1 cellular context compared by ENCODE assay signal in genomic region chr5:134371834-134372340, GRCh38.
TF ChIP-seq lines count a peak whose summit lies in the region.

No MANE protein-coding gene starts in this region.

TF ChIP-seq in HepG2, 621 proteins besides CTCF, POLR2A, EP300 and RAD21 (continued from another document and continues in another):
- TF ChIP-seq CSRNP1 (CRISPR knock-in tag; IDR thresholded peaks at IDR 0.05) = 0 out of 2 replicates have a peak, but pooled peaks have one; percentile 15
- TF ChIP-seq SOX6 (IDR thresholded peaks at IDR 0.05) = no peak
- TF ChIP-seq SOX6 (CRISPR knock-in tag; IDR thresholded peaks at IDR 0.05) = peak; percentile 24; the same call in 1 of the 2 replicates
- no peak for TF ChIP-seq CEBPB (IDR thresholded peaks at IDR 0.05; ENCODE audit: borderline replicate concordance, low read depth, low read length)
- TF ChIP-seq, protein P1, sequence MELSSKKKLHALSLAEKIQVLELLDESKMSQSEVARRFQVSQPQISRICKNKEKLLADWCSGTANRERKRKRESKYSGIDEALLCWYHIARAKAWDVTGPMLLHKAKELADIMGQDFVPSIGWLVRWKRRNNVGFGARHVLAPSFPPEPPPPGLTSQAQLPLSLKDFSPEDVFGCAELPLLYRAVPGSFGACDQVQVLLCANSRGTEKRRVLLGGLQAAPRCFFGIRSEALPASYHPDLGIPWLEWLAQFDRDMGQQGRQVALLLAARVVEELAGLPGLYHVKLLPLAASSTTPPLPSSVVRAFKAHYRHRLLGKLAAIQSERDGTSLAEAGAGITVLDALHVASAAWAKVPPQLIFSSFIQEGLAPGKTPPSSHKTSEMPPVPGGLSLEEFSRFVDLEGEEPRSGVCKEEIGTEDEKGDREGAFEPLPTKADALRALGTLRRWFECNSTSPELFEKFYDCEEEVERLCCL (CRISPR knock-in tag; IDR thresholded peaks at IDR 0.05; ENCODE audit: borderline replicate concordance) = 0 out of 2 replicates have a peak, but pooled peaks have one; percentile 5
- TF ChIP-seq HMGXB4 (CRISPR knock-in tag; IDR thresholded peaks at IDR 0.05; ENCODE audit: borderline replicate concordance in 1 of 2, low read depth in 1 of 2) = peak in 1 of 2 experiments; percentile 52; a peak in 2 of 4 replicates
- 0 out of 2 replicates have a peak, but pooled peaks have one; percentile 1 for TF ChIP-seq TBX2 (CRISPR knock-in tag; IDR thresholded peaks at IDR 0.05; ENCODE audit: borderline replicate concordance)
- peak; percentile 82; the same call in 1 of the 2 replicates for TF ChIP-seq ZNF333 (CRISPR knock-in tag; IDR thresholded peaks at IDR 0.05; ENCODE audit: borderline replicate concordance)
- TF ChIP-seq SMAD1 (CRISPR knock-in tag; IDR thresholded peaks at IDR 0.05; ENCODE audit: borderline replicate concordance, low read depth) = no peak
- peak; percentile 5; the same call in 1 of the 2 replicates for TF ChIP-seq RARA (CRISPR knock-in tag; IDR thresholded peaks at IDR 0.05)
- TF ChIP-seq RXRA (CRISPR knock-in tag; IDR thresholded peaks at IDR 0.05) = 0 out of 2 replicates have a peak, but pooled peaks have one; percentile 6
- TF ChIP-seq PHF5A (CRISPR knock-in tag; IDR thresholded peaks at IDR 0.05; ENCODE audit: low read depth, unreplicated experiment) = no peak
- TF ChIP-seq ZNF142 (CRISPR knock-in tag; IDR thresholded peaks at IDR 0.05) = peak; percentile 93
- no peak for TF ChIP-seq ZNF33B (CRISPR knock-in tag; IDR thresholded peaks at IDR 0.05)
- peak; percentile 69; the same call in 1 of the 2 replicates for TF ChIP-seq NRL (CRISPR knock-in tag; IDR thresholded peaks at IDR 0.05; ENCODE audit: borderline replicate concordance)
- TF ChIP-seq, protein P2, sequence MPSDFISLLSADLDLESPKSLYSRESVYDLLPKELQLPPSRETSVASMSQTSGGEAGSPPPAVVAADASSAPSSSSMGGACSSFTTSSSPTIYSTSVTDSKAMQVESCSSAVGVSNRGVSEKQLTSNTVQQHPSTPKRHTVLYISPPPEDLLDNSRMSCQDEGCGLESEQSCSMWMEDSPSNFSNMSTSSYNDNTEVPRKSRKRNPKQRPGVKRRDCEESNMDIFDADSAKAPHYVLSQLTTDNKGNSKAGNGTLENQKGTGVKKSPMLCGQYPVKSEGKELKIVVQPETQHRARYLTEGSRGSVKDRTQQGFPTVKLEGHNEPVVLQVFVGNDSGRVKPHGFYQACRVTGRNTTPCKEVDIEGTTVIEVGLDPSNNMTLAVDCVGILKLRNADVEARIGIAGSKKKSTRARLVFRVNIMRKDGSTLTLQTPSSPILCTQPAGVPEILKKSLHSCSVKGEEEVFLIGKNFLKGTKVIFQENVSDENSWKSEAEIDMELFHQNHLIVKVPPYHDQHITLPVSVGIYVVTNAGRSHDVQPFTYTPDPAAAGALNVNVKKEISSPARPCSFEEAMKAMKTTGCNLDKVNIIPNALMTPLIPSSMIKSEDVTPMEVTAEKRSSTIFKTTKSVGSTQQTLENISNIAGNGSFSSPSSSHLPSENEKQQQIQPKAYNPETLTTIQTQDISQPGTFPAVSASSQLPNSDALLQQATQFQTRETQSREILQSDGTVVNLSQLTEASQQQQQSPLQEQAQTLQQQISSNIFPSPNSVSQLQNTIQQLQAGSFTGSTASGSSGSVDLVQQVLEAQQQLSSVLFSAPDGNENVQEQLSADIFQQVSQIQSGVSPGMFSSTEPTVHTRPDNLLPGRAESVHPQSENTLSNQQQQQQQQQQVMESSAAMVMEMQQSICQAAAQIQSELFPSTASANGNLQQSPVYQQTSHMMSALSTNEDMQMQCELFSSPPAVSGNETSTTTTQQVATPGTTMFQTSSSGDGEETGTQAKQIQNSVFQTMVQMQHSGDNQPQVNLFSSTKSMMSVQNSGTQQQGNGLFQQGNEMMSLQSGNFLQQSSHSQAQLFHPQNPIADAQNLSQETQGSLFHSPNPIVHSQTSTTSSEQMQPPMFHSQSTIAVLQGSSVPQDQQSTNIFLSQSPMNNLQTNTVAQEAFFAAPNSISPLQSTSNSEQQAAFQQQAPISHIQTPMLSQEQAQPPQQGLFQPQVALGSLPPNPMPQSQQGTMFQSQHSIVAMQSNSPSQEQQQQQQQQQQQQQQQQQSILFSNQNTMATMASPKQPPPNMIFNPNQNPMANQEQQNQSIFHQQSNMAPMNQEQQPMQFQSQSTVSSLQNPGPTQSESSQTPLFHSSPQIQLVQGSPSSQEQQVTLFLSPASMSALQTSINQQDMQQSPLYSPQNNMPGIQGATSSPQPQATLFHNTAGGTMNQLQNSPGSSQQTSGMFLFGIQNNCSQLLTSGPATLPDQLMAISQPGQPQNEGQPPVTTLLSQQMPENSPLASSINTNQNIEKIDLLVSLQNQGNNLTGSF (CRISPR knock-in tag; IDR thresholded peaks at IDR 0.05) = 0 out of 2 replicates have a peak, but pooled peaks have one; percentile 38
- 0 out of 2 replicates have a peak, but pooled peaks have one; percentile 1 for TF ChIP-seq ZFY (CRISPR knock-in tag; IDR thresholded peaks at IDR 0.05)
- no peak for TF ChIP-seq ZNF367 (CRISPR knock-in tag; IDR thresholded peaks at IDR 0.05; ENCODE audit: borderline replicate concordance)
- TF ChIP-seq ZNF781 (CRISPR knock-in tag; IDR thresholded peaks at IDR 0.05; ENCODE audit: borderline replicate concordance, not compliant biosample characterization) = peak; percentile 50
- TF ChIP-seq HNRNPL (IDR thresholded peaks at IDR 0.05; ENCODE audit: low read depth, low read length) = peak; percentile 46; the same call in 1 of the 2 replicates
- TF ChIP-seq, protein P3, sequence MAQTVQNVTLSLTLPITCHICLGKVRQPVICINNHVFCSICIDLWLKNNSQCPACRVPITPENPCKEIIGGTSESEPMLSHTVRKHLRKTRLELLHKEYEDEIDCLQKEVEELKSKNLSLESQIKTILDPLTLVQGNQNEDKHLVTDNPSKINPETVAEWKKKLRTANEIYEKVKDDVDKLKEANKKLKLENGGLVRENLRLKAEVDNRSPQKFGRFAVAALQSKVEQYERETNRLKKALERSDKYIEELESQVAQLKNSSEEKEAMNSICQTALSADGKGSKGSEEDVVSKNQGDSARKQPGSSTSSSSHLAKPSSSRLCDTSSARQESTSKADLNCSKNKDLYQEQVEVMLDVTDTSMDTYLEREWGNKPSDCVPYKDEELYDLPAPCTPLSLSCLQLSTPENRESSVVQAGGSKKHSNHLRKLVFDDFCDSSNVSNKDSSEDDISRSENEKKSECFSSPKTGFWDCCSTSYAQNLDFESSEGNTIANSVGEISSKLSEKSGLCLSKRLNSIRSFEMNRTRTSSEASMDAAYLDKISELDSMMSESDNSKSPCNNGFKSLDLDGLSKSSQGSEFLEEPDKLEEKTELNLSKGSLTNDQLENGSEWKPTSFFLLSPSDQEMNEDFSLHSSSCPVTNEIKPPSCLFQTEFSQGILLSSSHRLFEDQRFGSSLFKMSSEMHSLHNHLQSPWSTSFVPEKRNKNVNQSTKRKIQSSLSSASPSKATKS (CRISPR knock-in tag; IDR thresholded peaks at IDR 0.05) = no peak
- TF ChIP-seq ZNF724P (CRISPR knock-in tag; IDR thresholded peaks at IDR 0.05; ENCODE audit: borderline replicate concordance) = 0 out of 2 replicates have a peak, but pooled peaks have one; percentile 20
- peak; percentile 38; the same call in 1 of the 2 replicates for TF ChIP-seq KMT2A (CRISPR knock-in tag; IDR thresholded peaks at IDR 0.05)
- TF ChIP-seq ASH2L (IDR thresholded peaks at IDR 0.05; ENCODE audit: insufficient read length, low read depth, low read length) = peak; percentile 6
- 0 out of 2 replicates have a peak, but pooled peaks have one; percentile 35 for TF ChIP-seq BRCA1 (CRISPR knock-in tag; IDR thresholded peaks at IDR 0.05)
- TF ChIP-seq SRY (CRISPR knock-in tag; IDR thresholded peaks at IDR 0.05) = 0 out of 2 replicates have a peak, but pooled peaks have one; percentile 31
- TF ChIP-seq, protein P4, sequence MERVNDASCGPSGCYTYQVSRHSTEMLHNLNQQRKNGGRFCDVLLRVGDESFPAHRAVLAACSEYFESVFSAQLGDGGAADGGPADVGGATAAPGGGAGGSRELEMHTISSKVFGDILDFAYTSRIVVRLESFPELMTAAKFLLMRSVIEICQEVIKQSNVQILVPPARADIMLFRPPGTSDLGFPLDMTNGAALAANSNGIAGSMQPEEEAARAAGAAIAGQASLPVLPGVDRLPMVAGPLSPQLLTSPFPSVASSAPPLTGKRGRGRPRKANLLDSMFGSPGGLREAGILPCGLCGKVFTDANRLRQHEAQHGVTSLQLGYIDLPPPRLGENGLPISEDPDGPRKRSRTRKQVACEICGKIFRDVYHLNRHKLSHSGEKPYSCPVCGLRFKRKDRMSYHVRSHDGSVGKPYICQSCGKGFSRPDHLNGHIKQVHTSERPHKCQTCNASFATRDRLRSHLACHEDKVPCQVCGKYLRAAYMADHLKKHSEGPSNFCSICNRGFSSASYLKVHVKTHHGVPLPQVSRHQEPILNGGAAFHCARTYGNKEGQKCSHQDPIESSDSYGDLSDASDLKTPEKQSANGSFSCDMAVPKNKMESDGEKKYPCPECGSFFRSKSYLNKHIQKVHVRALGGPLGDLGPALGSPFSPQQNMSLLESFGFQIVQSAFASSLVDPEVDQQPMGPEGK (CRISPR knock-in tag; IDR thresholded peaks at IDR 0.05) = peak; percentile 54; the same call in 1 of the 2 replicates
- TF ChIP-seq ZNF280B (CRISPR knock-in tag; IDR thresholded peaks at IDR 0.05; ENCODE audit: borderline replicate concordance) = 0 out of 2 replicates have a peak, but pooled peaks have one; percentile 50
- peak; percentile 9 for TF ChIP-seq XRCC5 (optimal IDR thresholded peaks at IDR 0.05; ENCODE audit: low read length)
- TF ChIP-seq KDM5B (CRISPR knock-in tag; IDR thresholded peaks at IDR 0.05; ENCODE audit: borderline replicate concordance) = peak; percentile 5; the same call in 1 of the 2 replicates
- 0 out of 2 replicates have a peak, but pooled peaks have one; percentile 62 for TF ChIP-seq ZNF891 (CRISPR knock-in tag; IDR thresholded peaks at IDR 0.05)
- no peak for TF ChIP-seq MAF1 (CRISPR knock-in tag; IDR thresholded peaks at IDR 0.05; ENCODE audit: borderline replicate concordance)
